Comparison of ENCODE assay signal across 1 cellular context in the genomic region with DNA sequence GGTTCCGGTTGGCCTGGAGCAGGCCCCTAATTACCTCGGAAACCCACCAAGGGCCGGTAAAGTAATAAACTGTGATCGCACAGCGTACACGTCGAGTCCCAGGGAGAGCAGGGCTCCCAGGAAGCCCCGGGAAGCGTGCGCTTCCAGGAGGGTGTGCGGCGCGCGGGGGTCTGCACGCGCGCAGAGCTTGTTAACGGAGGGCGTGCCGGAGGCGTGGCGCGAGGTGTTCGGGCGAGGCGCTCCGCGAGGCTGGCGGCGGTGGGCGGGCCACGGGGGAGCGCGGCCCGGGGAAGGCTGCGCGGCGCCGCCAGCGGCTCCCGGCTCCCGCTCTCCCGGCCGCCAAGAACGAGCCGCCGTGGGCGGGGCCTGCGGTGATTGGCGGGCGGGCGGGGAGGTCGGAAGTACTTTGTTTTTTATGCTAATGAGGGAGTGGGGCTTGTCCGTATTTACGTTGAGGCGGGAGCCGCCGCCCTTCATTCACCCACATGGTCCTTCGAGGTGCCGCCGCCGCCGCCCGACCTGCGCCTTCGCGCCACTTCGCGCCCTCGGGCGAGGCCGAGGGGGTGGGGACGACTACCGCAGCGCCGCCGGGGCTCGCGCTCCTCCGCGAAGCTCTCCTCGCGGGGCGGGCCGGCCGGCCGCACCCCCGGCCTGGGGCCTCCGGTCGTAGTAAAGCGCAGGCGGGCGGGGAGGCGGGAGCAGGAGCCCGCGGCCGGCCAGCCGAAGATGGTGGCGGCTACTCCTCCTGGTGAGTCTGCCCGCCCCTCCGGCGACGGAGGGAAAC.
A peak's percentile ranks its signal among the peaks of the same experiment; 100 is the strongest.
TF ChIP-seq lines count a peak whose summit lies in the region.

A gene (plus strand): TSS at position 476 of the 784 bp plus-strand sequence.

TF ChIP-seq in GM12878, 131 proteins besides CTCF, POLR2A, EP300 and RAD21 (continued from another document and continues in another):
- TF ChIP-seq, protein P1, sequence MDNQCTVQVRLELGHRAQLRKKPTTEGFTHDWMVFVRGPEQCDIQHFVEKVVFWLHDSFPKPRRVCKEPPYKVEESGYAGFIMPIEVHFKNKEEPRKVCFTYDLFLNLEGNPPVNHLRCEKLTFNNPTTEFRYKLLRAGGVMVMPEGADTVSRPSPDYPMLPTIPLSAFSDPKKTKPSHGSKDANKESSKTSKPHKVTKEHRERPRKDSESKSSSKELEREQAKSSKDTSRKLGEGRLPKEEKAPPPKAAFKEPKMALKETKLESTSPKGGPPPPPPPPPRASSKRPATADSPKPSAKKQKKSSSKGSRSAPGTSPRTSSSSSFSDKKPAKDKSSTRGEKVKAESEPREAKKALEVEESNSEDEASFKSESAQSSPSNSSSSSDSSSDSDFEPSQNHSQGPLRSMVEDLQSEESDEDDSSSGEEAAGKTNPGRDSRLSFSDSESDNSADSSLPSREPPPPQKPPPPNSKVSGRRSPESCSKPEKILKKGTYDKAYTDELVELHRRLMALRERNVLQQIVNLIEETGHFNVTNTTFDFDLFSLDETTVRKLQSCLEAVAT (IDR thresholded peaks at IDR 0.05) = no peak
- TF ChIP-seq, protein P2, sequence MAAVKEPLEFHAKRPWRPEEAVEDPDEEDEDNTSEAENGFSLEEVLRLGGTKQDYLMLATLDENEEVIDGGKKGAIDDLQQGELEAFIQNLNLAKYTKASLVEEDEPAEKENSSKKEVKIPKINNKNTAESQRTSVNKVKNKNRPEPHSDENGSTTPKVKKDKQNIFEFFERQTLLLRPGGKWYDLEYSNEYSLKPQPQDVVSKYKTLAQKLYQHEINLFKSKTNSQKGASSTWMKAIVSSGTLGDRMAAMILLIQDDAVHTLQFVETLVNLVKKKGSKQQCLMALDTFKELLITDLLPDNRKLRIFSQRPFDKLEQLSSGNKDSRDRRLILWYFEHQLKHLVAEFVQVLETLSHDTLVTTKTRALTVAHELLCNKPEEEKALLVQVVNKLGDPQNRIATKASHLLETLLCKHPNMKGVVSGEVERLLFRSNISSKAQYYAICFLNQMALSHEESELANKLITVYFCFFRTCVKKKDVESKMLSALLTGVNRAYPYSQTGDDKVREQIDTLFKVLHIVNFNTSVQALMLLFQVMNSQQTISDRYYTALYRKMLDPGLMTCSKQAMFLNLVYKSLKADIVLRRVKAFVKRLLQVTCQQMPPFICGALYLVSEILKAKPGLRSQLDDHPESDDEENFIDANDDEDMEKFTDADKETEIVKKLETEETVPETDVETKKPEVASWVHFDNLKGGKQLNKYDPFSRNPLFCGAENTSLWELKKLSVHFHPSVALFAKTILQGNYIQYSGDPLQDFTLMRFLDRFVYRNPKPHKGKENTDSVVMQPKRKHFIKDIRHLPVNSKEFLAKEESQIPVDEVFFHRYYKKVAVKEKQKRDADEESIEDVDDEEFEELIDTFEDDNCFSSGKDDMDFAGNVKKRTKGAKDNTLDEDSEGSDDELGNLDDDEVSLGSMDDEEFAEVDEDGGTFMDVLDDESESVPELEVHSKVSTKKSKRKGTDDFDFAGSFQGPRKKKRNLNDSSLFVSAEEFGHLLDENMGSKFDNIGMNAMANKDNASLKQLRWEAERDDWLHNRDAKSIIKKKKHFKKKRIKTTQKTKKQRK (IDR thresholded peaks at IDR 0.05; ENCODE audit: low read depth, low read length) = no peak
- TF ChIP-seq RAD51 (IDR thresholded peaks at IDR 0.05) (no peak), NR2F1 (conservative IDR thresholded peaks at IDR 0.05) (peak; percentile 25; the same call in 1 of the 2 replicates), PAX8 (IDR thresholded peaks at IDR 0.05) (no peak), POLR2AphosphoS5 (IDR thresholded peaks at IDR 0.05; ENCODE audit: low read length) (peak; percentile 80), ZNF274 (IDR thresholded peaks at IDR 0.05; ENCODE audit: insufficient read depth, insufficient read length) (no peak), SMARCA5 (IDR thresholded peaks at IDR 0.05) (no peak), YY1 (IDR thresholded peaks at IDR 0.05; ENCODE audit: low read depth, low read length) (0 out of 2 replicates have a peak, but pooled peaks have one; percentile 15), TCF3 (IDR thresholded peaks at IDR 0.05; ENCODE audit: borderline replicate concordance, insufficient read depth, low read depth, low read length) (no peak), NBN (IDR thresholded peaks at IDR 0.05) (no peak), WRNIP1 (IDR thresholded peaks at IDR 0.05; ENCODE audit: borderline replicate concordance, low read depth, low read length) (no peak), ASH2L (IDR thresholded peaks at IDR 0.05; ENCODE audit: borderline replicate concordance, low read depth) (peak; percentile 32; the same call in 1 of the 2 replicates), NFIC (IDR thresholded peaks at IDR 0.05; ENCODE audit: low read depth, low read length) (no peak)
- TF ChIP-seq, protein P3, sequence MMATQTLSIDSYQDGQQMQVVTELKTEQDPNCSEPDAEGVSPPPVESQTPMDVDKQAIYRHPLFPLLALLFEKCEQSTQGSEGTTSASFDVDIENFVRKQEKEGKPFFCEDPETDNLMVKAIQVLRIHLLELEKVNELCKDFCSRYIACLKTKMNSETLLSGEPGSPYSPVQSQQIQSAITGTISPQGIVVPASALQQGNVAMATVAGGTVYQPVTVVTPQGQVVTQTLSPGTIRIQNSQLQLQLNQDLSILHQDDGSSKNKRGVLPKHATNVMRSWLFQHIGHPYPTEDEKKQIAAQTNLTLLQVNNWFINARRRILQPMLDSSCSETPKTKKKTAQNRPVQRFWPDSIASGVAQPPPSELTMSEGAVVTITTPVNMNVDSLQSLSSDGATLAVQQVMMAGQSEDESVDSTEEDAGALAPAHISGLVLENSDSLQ (IDR thresholded peaks at IDR 0.05) = peak; percentile 96
- TF ChIP-seq, protein P4, sequence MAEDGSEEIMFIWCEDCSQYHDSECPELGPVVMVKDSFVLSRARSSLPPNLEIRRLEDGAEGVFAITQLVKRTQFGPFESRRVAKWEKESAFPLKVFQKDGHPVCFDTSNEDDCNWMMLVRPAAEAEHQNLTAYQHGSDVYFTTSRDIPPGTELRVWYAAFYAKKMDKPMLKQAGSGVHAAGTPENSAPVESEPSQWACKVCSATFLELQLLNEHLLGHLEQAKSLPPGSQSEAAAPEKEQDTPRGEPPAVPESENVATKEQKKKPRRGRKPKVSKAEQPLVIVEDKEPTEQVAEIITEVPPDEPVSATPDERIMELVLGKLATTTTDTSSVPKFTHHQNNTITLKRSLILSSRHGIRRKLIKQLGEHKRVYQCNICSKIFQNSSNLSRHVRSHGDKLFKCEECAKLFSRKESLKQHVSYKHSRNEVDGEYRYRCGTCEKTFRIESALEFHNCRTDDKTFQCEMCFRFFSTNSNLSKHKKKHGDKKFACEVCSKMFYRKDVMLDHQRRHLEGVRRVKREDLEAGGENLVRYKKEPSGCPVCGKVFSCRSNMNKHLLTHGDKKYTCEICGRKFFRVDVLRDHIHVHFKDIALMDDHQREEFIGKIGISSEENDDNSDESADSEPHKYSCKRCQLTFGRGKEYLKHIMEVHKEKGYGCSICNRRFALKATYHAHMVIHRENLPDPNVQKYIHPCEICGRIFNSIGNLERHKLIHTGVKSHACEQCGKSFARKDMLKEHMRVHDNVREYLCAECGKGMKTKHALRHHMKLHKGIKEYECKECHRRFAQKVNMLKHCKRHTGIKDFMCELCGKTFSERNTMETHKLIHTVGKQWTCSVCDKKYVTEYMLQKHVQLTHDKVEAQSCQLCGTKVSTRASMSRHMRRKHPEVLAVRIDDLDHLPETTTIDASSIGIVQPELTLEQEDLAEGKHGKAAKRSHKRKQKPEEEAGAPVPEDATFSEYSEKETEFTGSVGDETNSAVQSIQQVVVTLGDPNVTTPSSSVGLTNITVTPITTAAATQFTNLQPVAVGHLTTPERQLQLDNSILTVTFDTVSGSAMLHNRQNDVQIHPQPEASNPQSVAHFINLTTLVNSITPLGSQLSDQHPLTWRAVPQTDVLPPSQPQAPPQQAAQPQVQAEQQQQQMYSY (CRISPR knock-in tag; IDR thresholded peaks at IDR 0.05) = no peak
- TF ChIP-seq, protein P5, sequence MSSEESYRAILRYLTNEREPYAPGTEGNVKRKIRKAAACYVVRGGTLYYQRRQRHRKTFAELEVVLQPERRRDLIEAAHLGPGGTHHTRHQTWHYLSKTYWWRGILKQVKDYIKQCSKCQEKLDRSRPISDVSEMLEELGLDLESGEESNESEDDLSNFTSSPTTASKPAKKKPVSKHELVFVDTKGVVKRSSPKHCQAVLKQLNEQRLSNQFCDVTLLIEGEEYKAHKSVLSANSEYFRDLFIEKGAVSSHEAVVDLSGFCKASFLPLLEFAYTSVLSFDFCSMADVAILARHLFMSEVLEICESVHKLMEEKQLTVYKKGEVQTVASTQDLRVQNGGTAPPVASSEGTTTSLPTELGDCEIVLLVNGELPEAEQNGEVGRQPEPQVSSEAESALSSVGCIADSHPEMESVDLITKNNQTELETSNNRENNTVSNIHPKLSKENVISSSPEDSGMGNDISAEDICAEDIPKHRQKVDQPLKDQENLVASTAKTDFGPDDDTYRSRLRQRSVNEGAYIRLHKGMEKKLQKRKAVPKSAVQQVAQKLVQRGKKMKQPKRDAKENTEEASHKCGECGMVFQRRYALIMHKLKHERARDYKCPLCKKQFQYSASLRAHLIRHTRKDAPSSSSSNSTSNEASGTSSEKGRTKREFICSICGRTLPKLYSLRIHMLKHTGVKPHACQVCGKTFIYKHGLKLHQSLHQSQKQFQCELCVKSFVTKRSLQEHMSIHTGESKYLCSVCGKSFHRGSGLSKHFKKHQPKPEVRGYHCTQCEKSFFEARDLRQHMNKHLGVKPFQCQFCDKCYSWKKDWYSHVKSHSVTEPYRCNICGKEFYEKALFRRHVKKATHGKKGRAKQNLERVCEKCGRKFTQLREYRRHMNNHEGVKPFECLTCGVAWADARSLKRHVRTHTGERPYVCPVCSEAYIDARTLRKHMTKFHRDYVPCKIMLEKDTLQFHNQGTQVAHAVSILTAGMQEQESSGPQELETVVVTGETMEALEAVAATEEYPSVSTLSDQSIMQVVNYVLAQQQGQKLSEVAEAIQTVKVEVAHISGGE (CRISPR knock-in tag; IDR thresholded peaks at IDR 0.05) = 0 out of 2 replicates have a peak, but pooled peaks have one; percentile 33
- TF ChIP-seq, protein P6, sequence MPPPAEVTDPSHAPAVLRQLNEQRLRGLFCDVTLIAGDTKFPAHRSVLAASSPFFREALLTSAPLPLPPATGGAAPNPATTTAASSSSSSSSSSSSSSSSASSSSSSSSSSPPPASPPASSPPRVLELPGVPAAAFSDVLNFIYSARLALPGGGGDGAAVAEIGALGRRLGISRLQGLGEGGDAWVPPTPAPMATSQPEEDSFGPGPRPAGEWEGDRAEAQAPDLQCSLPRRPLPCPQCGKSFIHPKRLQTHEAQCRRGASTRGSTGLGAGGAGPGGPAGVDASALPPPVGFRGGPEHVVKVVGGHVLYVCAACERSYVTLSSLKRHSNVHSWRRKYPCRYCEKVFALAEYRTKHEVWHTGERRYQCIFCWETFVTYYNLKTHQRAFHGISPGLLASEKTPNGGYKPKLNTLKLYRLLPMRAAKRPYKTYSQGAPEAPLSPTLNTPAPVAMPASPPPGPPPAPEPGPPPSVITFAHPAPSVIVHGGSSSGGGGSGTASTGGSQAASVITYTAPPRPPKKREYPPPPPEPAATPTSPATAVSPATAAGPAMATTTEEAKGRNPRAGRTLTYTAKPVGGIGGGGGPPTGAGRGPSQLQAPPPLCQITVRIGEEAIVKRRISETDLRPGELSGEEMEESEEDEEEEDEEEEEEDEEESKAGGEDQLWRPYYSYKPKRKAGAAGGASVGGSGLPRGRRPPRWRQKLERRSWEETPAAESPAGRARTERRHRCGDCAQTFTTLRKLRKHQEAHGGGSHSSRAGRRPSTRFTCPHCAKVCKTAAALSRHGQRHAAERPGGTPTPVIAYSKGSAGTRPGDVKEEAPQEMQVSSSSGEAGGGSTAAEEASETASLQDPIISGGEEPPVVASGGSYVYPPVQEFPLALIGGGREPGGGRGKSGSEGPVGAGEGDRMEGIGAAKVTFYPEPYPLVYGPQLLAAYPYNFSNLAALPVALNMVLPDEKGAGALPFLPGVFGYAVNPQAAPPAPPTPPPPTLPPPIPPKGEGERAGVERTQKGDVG (CRISPR knock-in tag; IDR thresholded peaks at IDR 0.05) = no peak
- TF ChIP-seq, protein P7, sequence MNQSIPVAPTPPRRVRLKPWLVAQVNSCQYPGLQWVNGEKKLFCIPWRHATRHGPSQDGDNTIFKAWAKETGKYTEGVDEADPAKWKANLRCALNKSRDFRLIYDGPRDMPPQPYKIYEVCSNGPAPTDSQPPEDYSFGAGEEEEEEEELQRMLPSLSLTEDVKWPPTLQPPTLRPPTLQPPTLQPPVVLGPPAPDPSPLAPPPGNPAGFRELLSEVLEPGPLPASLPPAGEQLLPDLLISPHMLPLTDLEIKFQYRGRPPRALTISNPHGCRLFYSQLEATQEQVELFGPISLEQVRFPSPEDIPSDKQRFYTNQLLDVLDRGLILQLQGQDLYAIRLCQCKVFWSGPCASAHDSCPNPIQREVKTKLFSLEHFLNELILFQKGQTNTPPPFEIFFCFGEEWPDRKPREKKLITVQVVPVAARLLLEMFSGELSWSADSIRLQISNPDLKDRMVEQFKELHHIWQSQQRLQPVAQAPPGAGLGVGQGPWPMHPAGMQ (IDR thresholded peaks at IDR 0.05; ENCODE audit: borderline replicate concordance) = no peak
- TF ChIP-seq, protein P8, sequence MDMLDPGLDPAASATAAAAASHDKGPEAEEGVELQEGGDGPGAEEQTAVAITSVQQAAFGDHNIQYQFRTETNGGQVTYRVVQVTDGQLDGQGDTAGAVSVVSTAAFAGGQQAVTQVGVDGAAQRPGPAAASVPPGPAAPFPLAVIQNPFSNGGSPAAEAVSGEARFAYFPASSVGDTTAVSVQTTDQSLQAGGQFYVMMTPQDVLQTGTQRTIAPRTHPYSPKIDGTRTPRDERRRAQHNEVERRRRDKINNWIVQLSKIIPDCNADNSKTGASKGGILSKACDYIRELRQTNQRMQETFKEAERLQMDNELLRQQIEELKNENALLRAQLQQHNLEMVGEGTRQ (IDR thresholded peaks at IDR 0.05; ENCODE audit: borderline replicate concordance, low read depth, low read length) = no peak
- TF ChIP-seq, protein P9, sequence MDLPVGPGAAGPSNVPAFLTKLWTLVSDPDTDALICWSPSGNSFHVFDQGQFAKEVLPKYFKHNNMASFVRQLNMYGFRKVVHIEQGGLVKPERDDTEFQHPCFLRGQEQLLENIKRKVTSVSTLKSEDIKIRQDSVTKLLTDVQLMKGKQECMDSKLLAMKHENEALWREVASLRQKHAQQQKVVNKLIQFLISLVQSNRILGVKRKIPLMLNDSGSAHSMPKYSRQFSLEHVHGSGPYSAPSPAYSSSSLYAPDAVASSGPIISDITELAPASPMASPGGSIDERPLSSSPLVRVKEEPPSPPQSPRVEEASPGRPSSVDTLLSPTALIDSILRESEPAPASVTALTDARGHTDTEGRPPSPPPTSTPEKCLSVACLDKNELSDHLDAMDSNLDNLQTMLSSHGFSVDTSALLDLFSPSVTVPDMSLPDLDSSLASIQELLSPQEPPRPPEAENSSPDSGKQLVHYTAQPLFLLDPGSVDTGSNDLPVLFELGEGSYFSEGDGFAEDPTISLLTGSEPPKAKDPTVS (IDR thresholded peaks at IDR 0.05; ENCODE audit: low read depth, low read length) = no peak
- TF ChIP-seq, protein P10, sequence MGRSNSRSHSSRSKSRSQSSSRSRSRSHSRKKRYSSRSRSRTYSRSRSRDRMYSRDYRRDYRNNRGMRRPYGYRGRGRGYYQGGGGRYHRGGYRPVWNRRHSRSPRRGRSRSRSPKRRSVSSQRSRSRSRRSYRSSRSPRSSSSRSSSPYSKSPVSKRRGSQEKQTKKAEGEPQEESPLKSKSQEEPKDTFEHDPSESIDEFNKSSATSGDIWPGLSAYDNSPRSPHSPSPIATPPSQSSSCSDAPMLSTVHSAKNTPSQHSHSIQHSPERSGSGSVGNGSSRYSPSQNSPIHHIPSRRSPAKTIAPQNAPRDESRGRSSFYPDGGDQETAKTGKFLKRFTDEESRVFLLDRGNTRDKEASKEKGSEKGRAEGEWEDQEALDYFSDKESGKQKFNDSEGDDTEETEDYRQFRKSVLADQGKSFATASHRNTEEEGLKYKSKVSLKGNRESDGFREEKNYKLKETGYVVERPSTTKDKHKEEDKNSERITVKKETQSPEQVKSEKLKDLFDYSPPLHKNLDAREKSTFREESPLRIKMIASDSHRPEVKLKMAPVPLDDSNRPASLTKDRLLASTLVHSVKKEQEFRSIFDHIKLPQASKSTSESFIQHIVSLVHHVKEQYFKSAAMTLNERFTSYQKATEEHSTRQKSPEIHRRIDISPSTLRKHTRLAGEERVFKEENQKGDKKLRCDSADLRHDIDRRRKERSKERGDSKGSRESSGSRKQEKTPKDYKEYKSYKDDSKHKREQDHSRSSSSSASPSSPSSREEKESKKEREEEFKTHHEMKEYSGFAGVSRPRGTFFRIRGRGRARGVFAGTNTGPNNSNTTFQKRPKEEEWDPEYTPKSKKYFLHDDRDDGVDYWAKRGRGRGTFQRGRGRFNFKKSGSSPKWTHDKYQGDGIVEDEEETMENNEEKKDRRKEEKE (IDR thresholded peaks at IDR 0.05) = no peak
